In genomic region chr16:11005611-11005975, GRCh38 we compare ENCODE assay signal across 22 cellular contexts.
DNase-seq lines count a peak whose midpoint lies in the region; ATAC-seq and TF ChIP-seq lines count a peak whose summit lies in the region.
"Had no signal": no experiment of that assay in that cellular context is flagged by ENCODE, and none has a peak within 500 bp of the region (broad histone marks: within the 10 kb centered on the region; RNA-seq: fewer than 3 reads in every experiment).

No MANE protein-coding gene starts in this region.

- no peak overlapping the region for H3K4me3 ChIP-seq in brain microvascular endothelial cell (ENCODE audit: low read depth, low read length)
- H3K4me3 ChIP-seq in gastroesophageal sphincter: no peak overlapping the region
- H3K4me3 ChIP-seq in dorsolateral prefrontal cortex: no peak overlapping the region
- H3K4me3 ChIP-seq: A549, ascending aorta, Peyer's patch, skin epidermis, uterus had no signal

- H3K9me3 ChIP-seq in gastroesophageal sphincter: no peaks in the 10 kb centered on the region
- H3K9me3 ChIP-seq: A549, ascending aorta, Peyer's patch, uterus had no signal

- TF ChIP-seq CTCF in natural killer cell (IDR thresholded peaks at IDR 0.05): no peak
- no peak for TF ChIP-seq CTCF in brain microvascular endothelial cell (IDR thresholded peaks at IDR 0.05; ENCODE audit: low read depth, low read length, missing control alignments)
- TF ChIP-seq CTCF in gastroesophageal sphincter (IDR thresholded peaks at IDR 0.05): no peak
- no peak for TF ChIP-seq CTCF in dorsolateral prefrontal cortex (IDR thresholded peaks at IDR 0.05 in 54 of 56, conservative IDR thresholded peaks at IDR 0.05 in 2 of 56; ENCODE audit: low read depth in 1 of 56, partially characterized antibody in 56 of 56)

- H3K4me3 Mint-ChIP-seq in natural killer cell treated with Interleukin-12 subunit alpha and Interleukin-12 subunit beta and Interleukin-15 and Interleukin-18, amount 100 ng/mL, for 72 hours: no peak overlapping the region
- no peak overlapping the region for H3K4me3 Mint-ChIP-seq in natural killer cell
- H3K4me3 Mint-ChIP-seq: H9; mesothelial cell of epicardium; T-helper 1 cell treated with Interleukin-12 subunit alpha and Interleukin-12 subunit beta and Interleukin-4 antibody, amounts not matched to agents 30 μg/mL and 1 μg/mL, for 36 hours had no signal

- peaks cover 12% of the 10 kb centered on the region for H3K36me3 Mint-ChIP-seq in natural killer cell treated with Interleukin-12 subunit alpha and Interleukin-12 subunit beta and Interleukin-15 and Interleukin-18, amount 100 ng/mL, for 72 hours
- no peaks in the 10 kb centered on the region for H3K36me3 Mint-ChIP-seq in natural killer cell

- no peak for TF ChIP-seq POLR2A in gastroesophageal sphincter (IDR thresholded peaks at IDR 0.05)

- in situ Hi-C loops in brain microvascular endothelial cell (cut with HindIII; ENCODE audit: low pct_ligation_motif_present, low sequenced_read_pairs): no loop called here

- WGBS in gastroesophageal sphincter (ENCODE audit: low coverage in 1 of 2), 2 donors: 60 to 64% methylated on average over 4 of the region's 4 CpGs

- no peaks in the 10 kb centered on the region for H3K27me3 Mint-ChIP-seq in natural killer cell treated with Interleukin-12 subunit alpha and Interleukin-12 subunit beta and Interleukin-15 and Interleukin-18, amount 100 ng/mL, for 72 hours
- H3K27me3 Mint-ChIP-seq in natural killer cell (ENCODE audit: low read depth in 2 of 2): no peaks in the 10 kb centered on the region

- no peak for ATAC-seq in natural killer cell treated with Interleukin-12 subunit alpha and Interleukin-12 subunit beta and Interleukin-15 and Interleukin-18, amount 100 ng/mL, for 72 hours
- ATAC-seq in natural killer cell: no peak
- peak; percentile 35 for ATAC-seq in gastroesophageal sphincter
- ATAC-seq: A549 had no signal

- H3K4me1 ChIP-seq in gastroesophageal sphincter: peaks cover 0 to 14% (median 0%) of the 10 kb centered on the region in 3 donors
- H3K4me1 ChIP-seq: A549, ascending aorta, Peyer's patch, uterus had no signal

- intact Hi-C loops in natural killer cell (cut with micrococcal nuclease): no loop called here
- intact Hi-C loops in dorsolateral prefrontal cortex (cut with DNase I): no loop called here

- H3K9me3 Mint-ChIP-seq in natural killer cell treated with Interleukin-12 subunit alpha and Interleukin-12 subunit beta and Interleukin-15 and Interleukin-18, amount 100 ng/mL, for 72 hours: no peaks in the 10 kb centered on the region
- H3K9me3 Mint-ChIP-seq in natural killer cell: no peaks in the 10 kb centered on the region
- H3K9me3 Mint-ChIP-seq: mesothelial cell of epicardium; T-helper 1 cell treated with Interleukin-12 subunit alpha and Interleukin-12 subunit beta and Interleukin-4 antibody, amounts not matched to agents 30 μg/mL and 1 μg/mL, for 36 hours had no signal

- H3K27ac Mint-ChIP-seq in natural killer cell treated with Interleukin-12 subunit alpha and Interleukin-12 subunit beta and Interleukin-15 and Interleukin-18, amount 100 ng/mL, for 72 hours: peak overlapping the region; percentile 18 to 53
- H3K27ac Mint-ChIP-seq in natural killer cell: peak overlapping the region in 1 of 2 donors; percentile 8
- H3K27ac Mint-ChIP-seq: H9; mesothelial cell of epicardium; T-helper 1 cell treated with Interleukin-12 subunit alpha and Interleukin-12 subunit beta and Interleukin-4 antibody, amounts not matched to agents 30 μg/mL and 1 μg/mL, for 36 hours had no signal

- TF ChIP-seq EP300 in gastroesophageal sphincter (IDR thresholded peaks at IDR 0.05): no peak

- H3K27me3 ChIP-seq in brain microvascular endothelial cell (replicated peaks) (no peaks in the 10 kb centered on the region), gastroesophageal sphincter (no peaks in the 10 kb centered on the region), dorsolateral prefrontal cortex (no peaks in the 10 kb centered on the region)
- H3K27me3 ChIP-seq: ascending aorta, Peyer's patch, uterus had no signal

- peak overlapping the region; percentile 49 for H3K27ac ChIP-seq in brain microvascular endothelial cell
- H3K27ac ChIP-seq in gastroesophageal sphincter: peak overlapping the region in 2 of 4 donors; percentile 72 to 75
- H3K27ac ChIP-seq in dorsolateral prefrontal cortex: no peak overlapping the region
- H3K27ac ChIP-seq: A549, ascending aorta, Peyer's patch had no signal

- no peak for DNase-seq in natural killer cell treated with Interleukin-12 subunit alpha and Interleukin-12 subunit beta and Interleukin-15 and Interleukin-18, amount 100 ng/mL, for 72 hours (ENCODE audit: low spot score)
- DNase-seq in natural killer cell: no peak
- DNase-seq in brain microvascular endothelial cell: no peak
- DNase-seq in RPMI8226: no peak
- no peak for DNase-seq in Kasumi-1 (lab: John Stamatoyannopoulos, UW)
- DNase-seq in NCI-H1436 treated with DMSO at 0.1 percent for 48 hours (lab: John Stamatoyannopoulos, UW): no peak
- no peak for DNase-seq in dorsolateral prefrontal cortex
- DNase-seq: activated T-cell treated with anti-CD3 and anti-CD28 coated beads for 4 hours; COR-L47; dermis blood vessel endothelial cell; H9; KBM-7; NCI-H526; Peyer's patch; stimulated activated naive CD4-positive, alpha-beta T cell treated with Interleukin-2 at 50 U/mL for 16 hours; uterus had no signal

- H3K4me1 Mint-ChIP-seq in natural killer cell treated with Interleukin-12 subunit alpha and Interleukin-12 subunit beta and Interleukin-15 and Interleukin-18, amount 100 ng/mL, for 72 hours (ENCODE audit: low read depth in 2 of 2): peaks cover 26 to 32% of the 10 kb centered on the region in 2 donors
- H3K4me1 Mint-ChIP-seq in natural killer cell: no peaks in the 10 kb centered on the region

- H3K36me3 ChIP-seq in brain microvascular endothelial cell (replicated peaks) (peaks cover 5% of the 10 kb centered on the region), gastroesophageal sphincter (peaks cover 0 to 41% of the 10 kb centered on the region in 2 donors)
- H3K36me3 ChIP-seq: uterus had no signal
